In the genomic region with DNA sequence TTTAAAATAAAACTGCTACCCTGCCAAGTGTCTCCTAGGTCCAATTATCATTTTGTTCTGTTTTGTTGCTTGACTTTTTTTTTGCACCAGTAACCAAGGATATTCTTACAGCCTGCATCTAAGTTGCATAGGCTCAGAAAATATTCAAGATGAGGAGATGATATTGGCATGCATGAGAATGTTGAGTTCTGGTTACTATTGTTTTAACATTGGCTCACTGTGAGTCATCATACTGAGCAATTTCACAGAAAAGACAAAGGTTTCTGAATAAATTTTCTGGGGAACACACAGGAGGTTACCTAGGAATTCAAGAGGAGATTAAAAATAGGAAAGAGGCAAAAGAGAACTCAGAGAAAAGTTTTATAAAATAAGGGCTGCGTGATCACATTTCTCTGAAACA, we compare ENCODE assay signal across 18 cellular contexts.
A peak's percentile ranks its signal among the peaks of the same experiment; 100 is the strongest.
DNase-seq lines count a peak whose midpoint lies in the region; ATAC-seq and TF ChIP-seq lines count a peak whose summit lies in the region.
"Had no signal": no experiment of that assay in that cellular context is flagged by ENCODE, and none has a peak within 500 bp of the region (broad histone marks: within the 10 kb centered on the region; RNA-seq: fewer than 3 reads in every experiment).

No MANE protein-coding gene starts in this region.

- no peak overlapping the region for H3K4me3 Mint-ChIP-seq in osteocyte (ENCODE audit: unreplicated experiment)
- H3K4me3 Mint-ChIP-seq: stimulated activated naive CD8-positive, alpha-beta T cell treated with anti-CD3 and anti-CD28 coated beads, Interleukin-15, Interleukin-2, amounts not matched to agents 100 ng/mL and 50 ng/mL, for 24 hours had no signal

- DNase-seq in Daoy (ENCODE audit: low read depth) = peak; percentile 75
- DNase-seq in astrocyte of the cerebellum (ENCODE audit: low read depth) = peak; percentile 93
- DNase-seq in fibroblast of peridontal ligament (ENCODE audit: extremely low read depth) = peak; percentile 2
- DNase-seq in osteocyte (ENCODE audit: extremely low spot score, unreplicated experiment) = no peak
- no peak for DNase-seq in activated CD4-positive, CD25-positive, alpha-beta regulatory T cell treated with anti-CD3 and anti-CD28 coated beads, Interleukin-2, amount 50 U/mL, for 72 hours
- DNase-seq in H4 (ENCODE audit: low spot score) = no peak
- DNase-seq: activated naive CD4-positive, alpha-beta T cell; Calu3; NCI-H1105 treated with DMSO at 0.1 percent for 48 hours; NCI-H2171 treated with DMSO at 0.1 percent for 48 hours; SHP77 treated with DMSO at 0.1 percent for 48 hours; spleen; T-helper 2 cell had no signal

- H3K4me1 Mint-ChIP-seq in osteocyte (ENCODE audit: unreplicated experiment) = peaks cover 54% of the 10 kb centered on the region

- peak overlapping the region; percentile 91 for H3K27ac Mint-ChIP-seq in osteocyte (ENCODE audit: unreplicated experiment)
- H3K27ac Mint-ChIP-seq: stimulated activated naive CD8-positive, alpha-beta T cell treated with anti-CD3 and anti-CD28 coated beads, Interleukin-15, Interleukin-2, amounts not matched to agents 100 ng/mL and 50 ng/mL, for 24 hours had no signal

- in situ Hi-C loops in astrocyte of the cerebellum (cut with HindIII; ENCODE audit: low sequenced_read_pairs) = no loop called here

- no peak for TF ChIP-seq CTCF in astrocyte of the cerebellum (IDR thresholded peaks at IDR 0.05; ENCODE audit: low read depth, low read length, missing control alignments)
- TF ChIP-seq CTCF in osteocyte (IDR thresholded peaks at IDR 0.05) = no peak

- H3K4me3 ChIP-seq in astrocyte of the cerebellum (ENCODE audit: low read depth, low read length) = no peak overlapping the region
- H3K4me3 ChIP-seq: cardiac muscle cell, K562, spleen had no signal

- peaks cover 9% of the 10 kb centered on the region for H3K36me3 Mint-ChIP-seq in osteocyte (ENCODE audit: unreplicated experiment)

- no peaks in the 10 kb centered on the region for H3K9me3 Mint-ChIP-seq in osteocyte (ENCODE audit: unreplicated experiment)
- H3K9me3 Mint-ChIP-seq: stimulated activated naive CD8-positive, alpha-beta T cell treated with anti-CD3 and anti-CD28 coated beads, Interleukin-15, Interleukin-2, amounts not matched to agents 100 ng/mL and 50 ng/mL, for 24 hours had no signal

- ATAC-seq in HG03280 (IDR thresholded peaks at IDR 0.05; ENCODE audit: unreplicated experiment) (no peak), HG02678 (IDR thresholded peaks at IDR 0.05; ENCODE audit: unreplicated experiment) (no peak)
- ATAC-seq: K562 had no signal

- no peaks in the 10 kb centered on the region for H3K27me3 Mint-ChIP-seq in osteocyte (ENCODE audit: unreplicated experiment)

Comparison
In these comparisons a context has a peak if more than half of its experiments do, and no peak if none do; other contexts are left out.
1. DNase-seq: peak in Daoy (single experiment), astrocyte of the cerebellum (single experiment) and fibroblast of peridontal ligament (single experiment); none in osteocyte (single experiment), activated CD4-positive, CD25-positive, alpha-beta regulatory T cell treated with anti-CD3 and anti-CD28 coated beads, Interleukin-2, amount 50 U/mL, for 72 hours (single experiment) and H4 (single experiment).